24 cellular contexts compared by ENCODE assay signal in genomic region chr2:54797307-54797706, GRCh38.
DNase-seq lines count a peak whose midpoint lies in the region; ATAC-seq, FAIRE-seq and TF ChIP-seq lines count a peak whose summit lies in the region.
"Had no signal": no experiment of that assay in that cellular context is flagged by ENCODE, and none has a peak within 500 bp of the region (broad histone marks: within the 10 kb centered on the region; RNA-seq: fewer than 3 reads in every experiment).

No MANE protein-coding gene starts in this region.

- no peaks in the 10 kb centered on the region for H4K20me1 ChIP-seq in PC-3 (ENCODE audit: low read length)
- H4K20me1 ChIP-seq: BLaER1 treated with 17β-estradiol and CSF1 and Interleukin-3, amounts not matched to agents 10 nM and 100 nM had no signal

- no peaks in the 10 kb centered on the region for H3K79me2 ChIP-seq in PC-3 (ENCODE audit: low read length)

- H3K4me1 ChIP-seq in PC-3 (ENCODE audit: insufficient read depth, low read length) (no peaks in the 10 kb centered on the region), small intestine (ENCODE audit: control insufficient read depth in 2 of 2, insufficient read depth in 1 of 2, low read depth in 1 of 2, low read length in 1 of 2) (no peaks in the 10 kb centered on the region)
- H3K4me1 ChIP-seq: A549; BLaER1 treated with 17β-estradiol and CSF1 and Interleukin-3, amounts not matched to agents 10 nM and 100 nM; Caco-2 had no signal

- WGBS in small intestine, 3 donors: 89 to 90% (median 89%) methylated on average over 4 of the region's 4 CpGs

- CTCF ChIA-PET in PC-3 (lab: Charles Lee): no interaction called here

- no peak for TF ChIP-seq CTCF in D721Med (IDR thresholded peaks at IDR 0.05; ENCODE audit: insufficient read depth, missing control alignments)
- TF ChIP-seq CTCF in PC-3 (conservative IDR thresholded peaks at IDR 0.05; ENCODE audit: low read depth, low read length): no peak
- no peak for TF ChIP-seq CTCF in bronchial epithelial cell (IDR thresholded peaks at IDR 0.05; ENCODE audit: insufficient read depth, low read length, severe bottlenecking)

- H2AFZ ChIP-seq in PC-3 (ENCODE audit: low read length): no peak overlapping the region

- no TSS peak for BruUV-seq in PC-3 (replicated peaks; lab: Mats Ljungman, UMichigan)

- intact Hi-C loops in PC-3 (cut with micrococcal nuclease): no loop called here

- H3K9me3 ChIP-seq in PC-3 (ENCODE audit: low read length): no peaks in the 10 kb centered on the region
- no peaks in the 10 kb centered on the region for H3K9me3 ChIP-seq in small intestine (ENCODE audit: control insufficient read depth, low read depth)
- H3K9me3 ChIP-seq: A549; BLaER1 treated with 17β-estradiol and CSF1 and Interleukin-3, amounts not matched to agents 10 nM and 100 nM; Caco-2 had no signal

- POLR2A ChIA-PET in PC-3 (lab: Charles Lee; ENCODE audit: unreplicated experiment): no interaction called here

- H3K4me3 ChIP-seq in PC-3 (ENCODE audit: low read length) (no peak overlapping the region), bronchial epithelial cell (ENCODE audit: low read depth, low read length) (no peak overlapping the region), small intestine (ENCODE audit: low read depth in 1 of 2, low read length in 2 of 2) (no peak overlapping the region)
- H3K4me3 ChIP-seq: A549; BLaER1 treated with 17β-estradiol and CSF1 and Interleukin-3, amounts not matched to agents 10 nM and 100 nM; GM12878 had no signal

- no peak overlapping the region for H3K9ac ChIP-seq in PC-3 (ENCODE audit: low read length)
- H3K9ac ChIP-seq: BLaER1 treated with 17β-estradiol and CSF1 and Interleukin-3, amounts not matched to agents 10 nM and 100 nM had no signal

- ATAC-seq in PC-3: peak; percentile 72
- ATAC-seq in GM21717 (IDR thresholded peaks at IDR 0.05; ENCODE audit: unreplicated experiment): no peak
- ATAC-seq: A549; CD8-positive, alpha-beta T cell; GM12878 had no signal

- H3K27ac ChIP-seq in PC-3 (ENCODE audit: low read length): no peak overlapping the region
- no peak overlapping the region for H3K27ac ChIP-seq in small intestine (ENCODE audit: low read depth in 1 of 2, low read length in 1 of 2)
- H3K27ac ChIP-seq: 22Rv1; A549; BLaER1 treated with 17β-estradiol and CSF1 and Interleukin-3, amounts not matched to agents 10 nM and 100 nM; C4-2B had no signal

- no peak overlapping the region for H3K4me2 ChIP-seq in PC-3 (ENCODE audit: low read length)
- H3K4me2 ChIP-seq: A549; BLaER1 treated with 17β-estradiol and CSF1 and Interleukin-3, amounts not matched to agents 10 nM and 100 nM had no signal

- no peaks in the 10 kb centered on the region for H3K9me2 ChIP-seq in PC-3 (replicated peaks; ENCODE audit: low read length)

- no peaks in the 10 kb centered on the region for H3F3A ChIP-seq in PC-3 (ENCODE audit: low read length, unreplicated experiment)

- no peak for DNase-seq in D721Med (ENCODE audit: insufficient read length, low spot score)
- DNase-seq in PC-3: peak; percentile 54
- peak; percentile 47 for DNase-seq in bronchial epithelial cell (ENCODE audit: low read depth)
- DNase-seq in small intestine: no peak
- DNase-seq: AML-193; Caco-2; Calu3; CD4-positive, alpha-beta T cell; CD8-positive, alpha-beta T cell; DMS 273 treated with DMSO at 0.1 percent for 48 hours; DMS153; DMS53; DMS79; DND-41; EL; GDM1 had no signal

- FAIRE-seq in D721Med (lab: Jason Lieb, UNC) (peak; percentile 25), bronchial epithelial cell (lab: Jason Lieb, UNC) (no peak), small intestine (lab: Jason Lieb, UNC) (no peak)
- FAIRE-seq: A549, GM12878, GM12892, GM18507 had no signal

- H3K27me3 ChIP-seq in PC-3 (ENCODE audit: low read length) (no peaks in the 10 kb centered on the region), bronchial epithelial cell (ENCODE audit: control insufficient read depth, insufficient read depth, low read length) (no peaks in the 10 kb centered on the region), small intestine (ENCODE audit: control insufficient read depth in 2 of 2, insufficient read depth in 2 of 2, low read length in 2 of 2) (no peaks in the 10 kb centered on the region)
- H3K27me3 ChIP-seq: BLaER1 treated with 17β-estradiol and CSF1 and Interleukin-3, amounts not matched to agents 10 nM and 100 nM had no signal

- H3K36me3 ChIP-seq in PC-3 (ENCODE audit: low read depth, low read length) (no peaks in the 10 kb centered on the region), bronchial epithelial cell (ENCODE audit: control insufficient read depth, insufficient read depth, low read length) (no peaks in the 10 kb centered on the region), small intestine (ENCODE audit: control insufficient read depth in 2 of 2, insufficient read depth in 2 of 2, low read length in 2 of 2) (no peaks in the 10 kb centered on the region)
- H3K36me3 ChIP-seq: BLaER1 treated with 17β-estradiol and CSF1 and Interleukin-3, amounts not matched to agents 10 nM and 100 nM had no signal

Comparison
In these comparisons a context has a peak if more than half of its experiments do, and no peak if none do; other contexts are left out.
1. DNase-seq: peak in PC-3 (single experiment) and bronchial epithelial cell (single experiment); none in D721Med (single experiment) and small intestine (single experiment).